Comparison of ENCODE assay signal across 1 cellular context in the genomic region with DNA sequence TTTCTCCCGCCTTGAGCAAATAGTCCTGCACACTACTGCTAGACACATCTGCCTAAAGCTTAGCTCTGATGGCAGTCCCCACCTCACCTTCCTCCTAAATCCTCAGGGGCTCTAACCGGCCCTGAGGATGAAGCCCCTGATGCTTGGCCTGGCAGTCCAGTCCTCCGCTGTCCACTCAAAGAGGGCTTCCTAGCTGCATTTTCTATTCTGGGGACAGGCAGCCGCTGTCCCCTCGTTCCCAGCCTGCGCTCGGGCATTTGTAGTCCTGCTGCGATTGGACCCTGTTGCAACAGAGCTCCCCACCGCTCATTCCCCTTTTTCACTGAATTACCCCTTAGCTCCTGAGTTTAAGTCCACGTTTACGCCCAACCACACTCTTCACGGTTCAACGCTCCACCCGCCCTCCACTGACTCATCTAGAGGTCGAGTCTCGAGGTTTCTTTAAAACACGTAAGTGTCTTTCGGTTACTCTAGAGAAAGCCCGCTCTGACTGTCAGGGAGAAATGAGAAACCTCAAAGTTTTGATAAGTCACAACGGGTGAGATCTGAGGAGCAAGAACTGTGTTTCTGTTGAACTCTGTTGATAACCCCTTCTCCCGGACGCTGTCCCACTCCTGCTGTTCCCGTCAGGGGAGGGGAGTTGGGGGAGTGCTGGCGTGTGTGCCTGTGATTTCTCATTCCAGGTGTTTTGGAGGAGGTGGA.
TF ChIP-seq lines count a peak whose summit lies in the region.

No MANE protein-coding gene starts in this region.

TF ChIP-seq in GM12878, 131 proteins besides CTCF, POLR2A, EP300 and RAD21 (continued from another document and continues in another):
- no peak for TF ChIP-seq SUZ12 (IDR thresholded peaks at IDR 0.05; ENCODE audit: unreplicated experiment)
- TF ChIP-seq ZBTB4 (CRISPR knock-in tag; IDR thresholded peaks at IDR 0.05), result no peak
- TF ChIP-seq TBL1XR1 (IDR thresholded peaks at IDR 0.05; ENCODE audit: low read depth, low read length), result peak; percentile 69; the same call in 1 of the 2 replicates
- TF ChIP-seq WRNIP1 (IDR thresholded peaks at IDR 0.05; ENCODE audit: borderline replicate concordance, low read depth, low read length), result no peak
- no peak for TF ChIP-seq EZH2 (IDR thresholded peaks at IDR 0.05; ENCODE audit: borderline replicate concordance, control insufficient read depth, low read depth, low read length)
- TF ChIP-seq NFYA (IDR thresholded peaks at IDR 0.05; ENCODE audit: borderline replicate concordance, low read depth, low read length), result no peak
- TF ChIP-seq SREBF2 (IDR thresholded peaks at IDR 0.05; ENCODE audit: low read length), result no peak
- TF ChIP-seq MXI1 (IDR thresholded peaks at IDR 0.05; ENCODE audit: low read depth, low read length), result no peak; the same call in 1 of the 2 replicates
- TF ChIP-seq BHLHE40 (IDR thresholded peaks at IDR 0.05; ENCODE audit: borderline replicate concordance in 1 of 2, low read depth in 2 of 2, low read length in 1 of 2), result peak; percentile 56 to 62; a peak in 2 of 4 replicates
- no peak; the same call in 1 of the 2 replicates for TF ChIP-seq SMC3 (IDR thresholded peaks at IDR 0.05; ENCODE audit: borderline replicate concordance, low read length)
- TF ChIP-seq RELA (IDR thresholded peaks at IDR 0.05; ENCODE audit: borderline replicate concordance, partially characterized antibody), result no peak
- TF ChIP-seq DPF2 (IDR thresholded peaks at IDR 0.05), result peak; percentile 80
- TF ChIP-seq ZBTB40 (IDR thresholded peaks at IDR 0.05; ENCODE audit: borderline replicate concordance), result no peak
- TF ChIP-seq MLLT1 (IDR thresholded peaks at IDR 0.05), result peak; percentile 97; the same call in 1 of the 2 replicates
- no peak for TF ChIP-seq NFXL1 (IDR thresholded peaks at IDR 0.05; ENCODE audit: borderline replicate concordance)
- TF ChIP-seq, protein P1, sequence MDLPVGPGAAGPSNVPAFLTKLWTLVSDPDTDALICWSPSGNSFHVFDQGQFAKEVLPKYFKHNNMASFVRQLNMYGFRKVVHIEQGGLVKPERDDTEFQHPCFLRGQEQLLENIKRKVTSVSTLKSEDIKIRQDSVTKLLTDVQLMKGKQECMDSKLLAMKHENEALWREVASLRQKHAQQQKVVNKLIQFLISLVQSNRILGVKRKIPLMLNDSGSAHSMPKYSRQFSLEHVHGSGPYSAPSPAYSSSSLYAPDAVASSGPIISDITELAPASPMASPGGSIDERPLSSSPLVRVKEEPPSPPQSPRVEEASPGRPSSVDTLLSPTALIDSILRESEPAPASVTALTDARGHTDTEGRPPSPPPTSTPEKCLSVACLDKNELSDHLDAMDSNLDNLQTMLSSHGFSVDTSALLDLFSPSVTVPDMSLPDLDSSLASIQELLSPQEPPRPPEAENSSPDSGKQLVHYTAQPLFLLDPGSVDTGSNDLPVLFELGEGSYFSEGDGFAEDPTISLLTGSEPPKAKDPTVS (IDR thresholded peaks at IDR 0.05; ENCODE audit: low read depth, low read length), result no peak
- TF ChIP-seq REST (IDR thresholded peaks at IDR 0.05; ENCODE audit: low read depth, low read length), result no peak; the same call in 1 of the 2 replicates
- TF ChIP-seq CHD2 (IDR thresholded peaks at IDR 0.05; ENCODE audit: borderline replicate concordance, low read depth, low read length), result peak; percentile 75
- TF ChIP-seq, protein P2, sequence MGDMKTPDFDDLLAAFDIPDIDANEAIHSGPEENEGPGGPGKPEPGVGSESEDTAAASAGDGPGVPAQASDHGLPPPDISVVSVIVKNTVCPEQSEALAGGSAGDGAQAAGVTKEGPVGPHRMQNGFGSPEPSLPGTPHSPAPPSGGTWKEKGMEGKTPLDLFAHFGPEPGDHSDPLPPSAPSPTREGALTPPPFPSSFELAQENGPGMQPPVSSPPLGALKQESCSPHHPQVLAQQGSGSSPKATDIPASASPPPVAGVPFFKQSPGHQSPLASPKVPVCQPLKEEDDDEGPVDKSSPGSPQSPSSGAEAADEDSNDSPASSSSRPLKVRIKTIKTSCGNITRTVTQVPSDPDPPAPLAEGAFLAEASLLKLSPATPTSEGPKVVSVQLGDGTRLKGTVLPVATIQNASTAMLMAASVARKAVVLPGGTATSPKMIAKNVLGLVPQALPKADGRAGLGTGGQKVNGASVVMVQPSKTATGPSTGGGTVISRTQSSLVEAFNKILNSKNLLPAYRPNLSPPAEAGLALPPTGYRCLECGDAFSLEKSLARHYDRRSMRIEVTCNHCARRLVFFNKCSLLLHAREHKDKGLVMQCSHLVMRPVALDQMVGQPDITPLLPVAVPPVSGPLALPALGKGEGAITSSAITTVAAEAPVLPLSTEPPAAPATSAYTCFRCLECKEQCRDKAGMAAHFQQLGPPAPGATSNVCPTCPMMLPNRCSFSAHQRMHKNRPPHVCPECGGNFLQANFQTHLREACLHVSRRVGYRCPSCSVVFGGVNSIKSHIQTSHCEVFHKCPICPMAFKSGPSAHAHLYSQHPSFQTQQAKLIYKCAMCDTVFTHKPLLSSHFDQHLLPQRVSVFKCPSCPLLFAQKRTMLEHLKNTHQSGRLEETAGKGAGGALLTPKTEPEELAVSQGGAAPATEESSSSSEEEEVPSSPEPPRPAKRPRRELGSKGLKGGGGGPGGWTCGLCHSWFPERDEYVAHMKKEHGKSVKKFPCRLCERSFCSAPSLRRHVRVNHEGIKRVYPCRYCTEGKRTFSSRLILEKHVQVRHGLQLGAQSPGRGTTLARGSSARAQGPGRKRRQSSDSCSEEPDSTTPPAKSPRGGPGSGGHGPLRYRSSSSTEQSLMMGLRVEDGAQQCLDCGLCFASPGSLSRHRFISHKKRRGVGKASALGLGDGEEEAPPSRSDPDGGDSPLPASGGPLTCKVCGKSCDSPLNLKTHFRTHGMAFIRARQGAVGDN (IDR thresholded peaks at IDR 0.05), result peak; percentile 69
- peak; percentile 93 for TF ChIP-seq CREM (IDR thresholded peaks at IDR 0.05; ENCODE audit: low read depth)
- no peak for TF ChIP-seq E4F1 (IDR thresholded peaks at IDR 0.05; ENCODE audit: borderline replicate concordance, partially characterized antibody)
- no peak for TF ChIP-seq YBX1 (IDR thresholded peaks at IDR 0.05)
- TF ChIP-seq HDGF (IDR thresholded peaks at IDR 0.05), result peak; percentile 6
- no peak; the same call in none of the 2 replicates for TF ChIP-seq MYB (IDR thresholded peaks at IDR 0.05; ENCODE audit: borderline replicate concordance, low read depth, low read length)
